In the genomic region with DNA sequence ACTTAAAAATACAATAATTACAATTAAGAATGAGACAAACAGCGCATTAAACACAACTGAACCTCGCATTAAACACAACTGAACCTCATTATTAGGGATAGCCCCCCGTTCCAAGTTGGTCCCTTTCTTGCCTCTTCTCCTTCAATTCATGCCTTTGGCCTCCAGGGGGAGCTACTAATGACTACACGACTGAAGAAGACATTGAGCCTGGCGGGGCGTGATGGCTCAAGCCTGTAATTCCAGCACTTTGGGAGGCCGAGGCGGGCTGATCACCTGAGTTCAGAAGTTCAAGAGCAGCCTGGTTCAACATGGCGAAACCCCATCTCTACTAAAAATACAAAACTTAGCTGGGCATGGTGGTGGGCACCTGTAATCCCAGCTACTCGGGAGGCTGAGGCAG, we compare ENCODE assay signal across 1 cellular context.
TF ChIP-seq lines count a peak whose summit lies in the region.

No MANE protein-coding gene starts in this region.

TF ChIP-seq in K562, 482 proteins besides CTCF, POLR2A, EP300 and RAD21 (continued from another document):
- TF ChIP-seq ZNF165 (CRISPR knock-in tag; IDR thresholded peaks at IDR 0.05; ENCODE audit: borderline replicate concordance) (no peak), CHD2 (IDR thresholded peaks at IDR 0.05; ENCODE audit: low read depth, low read length) (no peak), FOS (IDR thresholded peaks at IDR 0.05; ENCODE audit: extremely low read depth, insufficient read length) (no peak), ZNF174 (CRISPR knock-in tag; IDR thresholded peaks at IDR 0.05) (no peak), MEIS2 (IDR thresholded peaks at IDR 0.05; ENCODE audit: partially characterized antibody) (no peak), ZNF561 (CRISPR knock-in tag; conservative IDR thresholded peaks at IDR 0.05) (no peak)
- TF ChIP-seq, protein P1, sequence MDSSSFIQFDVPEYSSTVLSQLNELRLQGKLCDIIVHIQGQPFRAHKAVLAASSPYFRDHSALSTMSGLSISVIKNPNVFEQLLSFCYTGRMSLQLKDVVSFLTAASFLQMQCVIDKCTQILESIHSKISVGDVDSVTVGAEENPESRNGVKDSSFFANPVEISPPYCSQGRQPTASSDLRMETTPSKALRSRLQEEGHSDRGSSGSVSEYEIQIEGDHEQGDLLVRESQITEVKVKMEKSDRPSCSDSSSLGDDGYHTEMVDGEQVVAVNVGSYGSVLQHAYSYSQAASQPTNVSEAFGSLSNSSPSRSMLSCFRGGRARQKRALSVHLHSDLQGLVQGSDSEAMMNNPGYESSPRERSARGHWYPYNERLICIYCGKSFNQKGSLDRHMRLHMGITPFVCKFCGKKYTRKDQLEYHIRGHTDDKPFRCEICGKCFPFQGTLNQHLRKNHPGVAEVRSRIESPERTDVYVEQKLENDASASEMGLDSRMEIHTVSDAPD (CRISPR knock-in tag; IDR thresholded peaks at IDR 0.05) = no peak
